In genomic region chr2:108626993-108627392, GRCh38 we compare ENCODE assay signal across 11 cellular contexts.
"Had no signal": no experiment of that assay in that cellular context is flagged by ENCODE, and none has a peak within 500 bp of the region (broad histone marks: within the 10 kb centered on the region; RNA-seq: fewer than 3 reads in every experiment).

No MANE protein-coding gene starts in this region.

- H3K36me3 Mint-ChIP-seq: brain, natural killer cell had no signal

- H3K9me3 Mint-ChIP-seq: activated naive CD4-positive, alpha-beta T cell treated with anti-CD3 and anti-CD28 coated beads, Interleukin-2, amount 50 U/mL, for 24 hours; brain; endodermal cell; natural killer cell had no signal

- ATAC-seq: natural killer cell had no signal

- H3K4me3 Mint-ChIP-seq: activated naive CD4-positive, alpha-beta T cell treated with anti-CD3 and anti-CD28 coated beads, Interleukin-2, amount 50 U/mL, for 24 hours; brain; endodermal cell; natural killer cell had no signal

- H3K27me3 ChIP-seq: right atrium auricular region had no signal

- H3K9me3 ChIP-seq: right atrium auricular region had no signal

- H3K36me3 ChIP-seq: right atrium auricular region had no signal

- H3K27me3 Mint-ChIP-seq: activated naive CD4-positive, alpha-beta T cell treated with anti-CD3 and anti-CD28 coated beads, Interleukin-2, amount 50 U/mL, for 24 hours; brain had no signal

- DNase-seq: activated effector memory CD4-positive, alpha-beta T cell treated with Interleukin-2 at 50 U/mL for 16 hours; amniotic stem cell; endodermal cell; head of caudate nucleus; natural killer cell; posterior cingulate gyrus; trophoblast cell had no signal

- H3K4me3 ChIP-seq: right atrium auricular region, skin epidermis had no signal

- H3K27ac Mint-ChIP-seq: brain, endodermal cell had no signal

- H3K27ac ChIP-seq: right atrium auricular region, skin epidermis had no signal
